In genomic region chr7:102493220-102493935, GRCh38 we compare ENCODE assay signal across 6 cellular contexts. TPM values are rescaled to one million over a fixed set of nuclear protein-coding genes. Genes with fewer than 3 reads are reported as not detected.
DNase-seq lines count a peak whose midpoint lies in the region; ATAC-seq lines count a peak whose summit lies in the region.
"Not testable (repeated sequence)": the region's sequence is repeated elsewhere in the genome, so short reads cannot be mapped to it uniquely, and the experiment has no call there.

No MANE protein-coding gene starts in this region.

- H3K27ac Mint-ChIP-seq in stimulated activated naive CD8-positive, alpha-beta T cell treated with anti-CD3 and anti-CD28 coated beads, Interleukin-15, amount 100 ng/mL, for 72 hours, result not testable (repeated sequence)

- not testable (repeated sequence) for H3K27me3 Mint-ChIP-seq in stimulated activated naive CD8-positive, alpha-beta T cell treated with anti-CD3 and anti-CD28 coated beads, Interleukin-15, amount 100 ng/mL, for 72 hours

- H3K9me3 Mint-ChIP-seq in stimulated activated naive CD8-positive, alpha-beta T cell treated with anti-CD3 and anti-CD28 coated beads, Interleukin-15, amount 100 ng/mL, for 72 hours, result not testable (repeated sequence)

- H3K4me3 Mint-ChIP-seq in stimulated activated naive CD8-positive, alpha-beta T cell treated with anti-CD3 and anti-CD28 coated beads, Interleukin-15, amount 100 ng/mL, for 72 hours, result not testable (repeated sequence)

- DNase-seq in activated CD8-positive, alpha-beta memory T cell treated with anti-CD3 and anti-CD28 coated beads, Interleukin-2, amount 50 U/mL, for 4 hours, result peak; percentile 16
- DNase-seq in left colon; stimulated activated naive CD8-positive, alpha-beta T cell treated with anti-CD3 and anti-CD28 coated beads, Interleukin-15, amount 100 ng/mL, for 72 hours: not testable (repeated sequence)

- peak; percentile 28 for ATAC-seq in GM19025 (IDR thresholded peaks at IDR 0.05; ENCODE audit: low read depth, unreplicated experiment)
- peak; percentile 32 for ATAC-seq in HG02588 (IDR thresholded peaks at IDR 0.05; ENCODE audit: unreplicated experiment)
- ATAC-seq in HG03354 (IDR thresholded peaks at IDR 0.05; ENCODE audit: poor library complexity, severe bottlenecking, unreplicated experiment), result peak; percentile 48
- peak; percentile 66 for ATAC-seq in left colon
- ATAC-seq in stimulated activated naive CD8-positive, alpha-beta T cell treated with anti-CD3 and anti-CD28 coated beads, Interleukin-15, amount 100 ng/mL, for 72 hours, result peak; percentile 53

- H3K4me1 Mint-ChIP-seq in stimulated activated naive CD8-positive, alpha-beta T cell treated with anti-CD3 and anti-CD28 coated beads, Interleukin-15, amount 100 ng/mL, for 72 hours, result not testable (repeated sequence)

- intact Hi-C loops in left colon (cut with DNase I, micrococcal nuclease), result not testable (repeated sequence)

RNA-seq across cellular contexts. Expression of gene POLR2J, which starts 14.7 kb away (rescaled TPM):
- total RNA-seq in left colon, result 10 to 100 TPM; 49.4 to 50.9 TPM

RNA-seq across cellular contexts. Expression of gene RASA4B, which starts 24.2 kb away (rescaled TPM):
- total RNA-seq in left colon, result 10 to 100 TPM; 13.4 to 22.5 TPM

RNA-seq across cellular contexts. Expression of gene LRWD1, which starts 28.6 kb away (rescaled TPM):
- 10 to 100 TPM; 12.6 to 15.2 TPM for total RNA-seq in left colon

RNA-seq across cellular contexts. Expression of gene ALKBH4, which starts 28.7 kb away (rescaled TPM):
- 1 to 10 TPM; 9.5 to 9.9 TPM for total RNA-seq in left colon

RNA-seq across cellular contexts. Expression of gene UPK3BL2, which starts 50.1 kb away (rescaled TPM):
- 10 to 100 TPM; 13.4 to 20.7 TPM for total RNA-seq in left colon
